Comparison of ENCODE assay signal across 24 cellular contexts in genomic region chr14:68243441-68244010, GRCh38.
DNase-seq lines count a peak whose midpoint lies in the region; ATAC-seq, FAIRE-seq and TF ChIP-seq lines count a peak whose summit lies in the region.
"Had no signal": no experiment of that assay in that cellular context is flagged by ENCODE, and none has a peak within 500 bp of the region (broad histone marks: within the 10 kb centered on the region; RNA-seq: fewer than 3 reads in every experiment).

No MANE protein-coding gene starts in this region.

- DNase-seq in breast epithelium (ENCODE audit: low spot score in 2 of 2) (no peak), MCF 10A (ENCODE audit: unreplicated experiment) (no peak), fibroblast of gingiva (ENCODE audit: low read depth) (peak; percentile 53), psoas muscle (no peak), urothelium cell line (ENCODE audit: low spot score) (no peak), OCI-M1 (lab: John Stamatoyannopoulos, UW) (no peak), substantia nigra (lab: John Stamatoyannopoulos, UW) (no peak)
- DNase-seq: activated CD4-positive, alpha-beta T cell treated with anti-CD3 and anti-CD28 coated beads, Interleukin-2, amount 10 ng/mL, durations not matched to agents 7 days and 5 days; activated naive CD4-positive, alpha-beta T cell; C1 segment of cervical spinal cord; foreskin melanocyte; GOT3; KBM-7; NCI-H1048; NCI-H82; stimulated activated CD4-positive, alpha-beta T cell treated with anti-CD3 and anti-CD28 coated beads, Interleukin-4, amount 100 ng/mL, for 4 hours; stimulated activated CD8-positive, alpha-beta memory T cell treated with anti-CD3 and anti-CD28 coated beads, Interleukin-4, amount 100 ng/mL, for 48 hours; SW 1271; thyroid gland had no signal

- H3K27ac ChIP-seq in breast epithelium: peak overlapping the region; percentile 36 to 90
- H3K27ac ChIP-seq in psoas muscle: peak overlapping the region; percentile 89
- H3K27ac ChIP-seq in substantia nigra (ENCODE audit: low read depth, low read length, poor library complexity, severe bottlenecking): no peak overlapping the region
- H3K27ac ChIP-seq: HL-60 had no signal

- H3K27ac Mint-ChIP-seq in MCF 10A (ENCODE audit: low read depth, unreplicated experiment): no peak overlapping the region
- H3K27ac Mint-ChIP-seq: activated CD4-positive, alpha-beta T cell treated with anti-CD3 and anti-CD28 coated beads, Interleukin-2, amount 10 ng/mL, durations not matched to agents 7 days and 5 days had no signal

- intact Hi-C loops in breast epithelium (cut with DNase I; ENCODE audit: low total_unique reads): no loop called here
- intact Hi-C loops in MCF 10A (cut with micrococcal nuclease): no loop called here
- intact Hi-C loops in psoas muscle (cut with DNase I): loop anchor here (2.0 to 10.0 kb wide), 3 partner anchors 159 to 573 kb away; no protein-coding TSS in a partner anchor

- H3K27me3 ChIP-seq in breast epithelium: no peaks in the 10 kb centered on the region
- H3K27me3 ChIP-seq in psoas muscle (ENCODE audit: insufficient read depth in 3 of 3, low read length in 2 of 3): no peaks in the 10 kb centered on the region
- H3K27me3 ChIP-seq: ascending aorta, thyroid gland had no signal

- FAIRE-seq in urothelium cell line (lab: Jason Lieb, UNC): peak; percentile 5
- FAIRE-seq: A204.1 had no signal

- no peaks in the 10 kb centered on the region for H3K9me3 Mint-ChIP-seq in MCF 10A (ENCODE audit: unreplicated experiment)
- H3K9me3 Mint-ChIP-seq: activated CD4-positive, alpha-beta T cell treated with anti-CD3 and anti-CD28 coated beads, Interleukin-2, amount 10 ng/mL, durations not matched to agents 7 days and 5 days had no signal

- POLR2A ChIA-PET in MCF 10A (lab: Yijun Ruan, JAX): interaction anchor here (1.1 to 1.4 kb wide), 3 partner anchors 13 to 552 kb away, joined by 3 to 4 read pairs (median 3); no protein-coding TSS in a partner anchor

- CTCF ChIA-PET in MCF 10A (lab: Yijun Ruan, JAX): interaction anchor here (0.6 to 1.9 kb wide), 5 partner anchors 10 to 309 kb away, joined by 3 to 14 read pairs (median 4); no protein-coding TSS in a partner anchor

- WGBS in psoas muscle, 3 donors: 42 to 46% (median 44%) methylated on average over 4 of the region's 4 CpGs

- H3K36me3 ChIP-seq in breast epithelium (no peaks in the 10 kb centered on the region), psoas muscle (ENCODE audit: insufficient read depth in 1 of 2, low read depth in 1 of 2) (no peaks in the 10 kb centered on the region)
- H3K36me3 ChIP-seq: ascending aorta, thyroid gland had no signal

- no peaks in the 10 kb centered on the region for H3K27me3 Mint-ChIP-seq in MCF 10A (ENCODE audit: insufficient read depth, unreplicated experiment)
- H3K27me3 Mint-ChIP-seq: activated CD4-positive, alpha-beta T cell treated with anti-CD3 and anti-CD28 coated beads, Interleukin-2, amount 10 ng/mL, durations not matched to agents 7 days and 5 days had no signal

- BruUV-seq in MCF 10A (replicated peaks; lab: Mats Ljungman, UMichigan): no TSS peak

- H3K36me3 Mint-ChIP-seq in MCF 10A (ENCODE audit: insufficient read depth, unreplicated experiment): no peaks in the 10 kb centered on the region

- H3K9me3 ChIP-seq in breast epithelium (no peaks in the 10 kb centered on the region), psoas muscle (no peaks in the 10 kb centered on the region)
- H3K9me3 ChIP-seq: ascending aorta, thyroid gland had no signal

- H3K4me3 ChIP-seq in breast epithelium (no peak overlapping the region), psoas muscle (no peak overlapping the region)
- H3K4me3 ChIP-seq: ascending aorta, lung, thyroid gland had no signal

- no peak for ATAC-seq in psoas muscle
- ATAC-seq in GM19467 (IDR thresholded peaks at IDR 0.05; ENCODE audit: unreplicated experiment): no peak

- H3K4me3 Mint-ChIP-seq in MCF 10A (ENCODE audit: unreplicated experiment): no peak overlapping the region
- H3K4me3 Mint-ChIP-seq: activated CD4-positive, alpha-beta T cell treated with anti-CD3 and anti-CD28 coated beads, Interleukin-2, amount 10 ng/mL, durations not matched to agents 7 days and 5 days had no signal

- H3K4me1 ChIP-seq in breast epithelium (peaks cover 8 to 37% of the 10 kb centered on the region in 2 donors), psoas muscle (peaks cover 86% of the 10 kb centered on the region)

- no peak for TF ChIP-seq CTCF in breast epithelium (IDR thresholded peaks at IDR 0.05)
- TF ChIP-seq CTCF in MCF 10A (IDR thresholded peaks at IDR 0.05; ENCODE audit: unreplicated experiment): no peak
- TF ChIP-seq CTCF in psoas muscle (IDR thresholded peaks at IDR 0.05): no peak

- TF ChIP-seq POLR2A in breast epithelium (IDR thresholded peaks at IDR 0.05): no peak

- H3K4me1 Mint-ChIP-seq in MCF 10A (ENCODE audit: insufficient read depth, unreplicated experiment): peaks cover 24% of the 10 kb centered on the region

Comparison
In these comparisons a context has a peak if more than half of its experiments do, and no peak if none do; other contexts are left out.
1. intact Hi-C loops: an anchor here in psoas muscle (2.0 to 10.0 kb wide); none called in breast epithelium and MCF 10A.